Comparison of ENCODE assay signal across 1 cellular context in genomic region chr1:20486457-20487235, GRCh38.
TF ChIP-seq lines count a peak whose summit lies in the region.

No MANE protein-coding gene starts in this region.

TF ChIP-seq in HEK293, 187 proteins besides CTCF, POLR2A, EP300 and RAD21 (continued from another document):
- TF ChIP-seq ZNF239 (tag by site-specific recombination; IDR thresholded peaks at IDR 0.05) (no peak), FEZF1 (tag by site-specific recombination; IDR thresholded peaks at IDR 0.05) (no peak), ZNF404 (tag by site-specific recombination; IDR thresholded peaks at IDR 0.05) (no peak), ZNF416 (tag by site-specific recombination; IDR thresholded peaks at IDR 0.05) (no peak), ZNF670 (tag by site-specific recombination; IDR thresholded peaks at IDR 0.05; ENCODE audit: low read depth) (no peak), ZNF792 (tag by site-specific recombination; IDR thresholded peaks at IDR 0.05) (no peak), ZFP37 (tag by site-specific recombination; IDR thresholded peaks at IDR 0.05) (no peak), ZNF664 (tag by site-specific recombination; IDR thresholded peaks at IDR 0.05) (no peak), ZNF704 (tag by site-specific recombination; IDR thresholded peaks at IDR 0.05) (no peak), ZNF280D (tag by site-specific recombination; IDR thresholded peaks at IDR 0.05) (no peak), PRDM6 (tag by site-specific recombination; IDR thresholded peaks at IDR 0.05) (no peak), ZNF211 (tag by site-specific recombination; IDR thresholded peaks at IDR 0.05; ENCODE audit: low read depth) (no peak), TSHZ1 (tag by site-specific recombination; IDR thresholded peaks at IDR 0.05; ENCODE audit: borderline replicate concordance) (0 out of 2 replicates have a peak, but pooled peaks have one; percentile 11), ZNF791 (tag by site-specific recombination; IDR thresholded peaks at IDR 0.05) (no peak), AEBP2 (tag by site-specific recombination; IDR thresholded peaks at IDR 0.05; ENCODE audit: borderline replicate concordance) (no peak), ZNF2 (tag by site-specific recombination; IDR thresholded peaks at IDR 0.05) (0 out of 2 replicates have a peak, but pooled peaks have one; percentile 27), ZBTB20 (tag by site-specific recombination; IDR thresholded peaks at IDR 0.05) (peak; percentile 65; the same call in 1 of the 2 replicates), ZNF423 (tag by site-specific recombination; IDR thresholded peaks at IDR 0.05) (0 out of 2 replicates have a peak, but pooled peaks have one; percentile 22), ZFP41 (tag by site-specific recombination; IDR thresholded peaks at IDR 0.05; ENCODE audit: borderline replicate concordance) (no peak), KLF10 (tag by site-specific recombination; IDR thresholded peaks at IDR 0.05) (0 out of 2 replicates have a peak, but pooled peaks have one; percentile 22), SP7 (tag by site-specific recombination; IDR thresholded peaks at IDR 0.05) (peak; percentile 45), OVOL3 (tag by site-specific recombination; IDR thresholded peaks at IDR 0.05) (no peak), ZBTB44 (tag by site-specific recombination; IDR thresholded peaks at IDR 0.05) (no peak), ZNF18 (tag by site-specific recombination; IDR thresholded peaks at IDR 0.05) (0 out of 2 replicates have a peak, but pooled peaks have one; percentile 29), ZBTB11 (tag by site-specific recombination; conservative IDR thresholded peaks at IDR 0.05; ENCODE audit: low read depth) (peak; percentile 6), ZNF114 (tag by site-specific recombination; IDR thresholded peaks at IDR 0.05) (no peak), ZFHX2 (tag by site-specific recombination; conservative IDR thresholded peaks at IDR 0.05) (peak; percentile 84), ZNF394 (tag by site-specific recombination; IDR thresholded peaks at IDR 0.05; ENCODE audit: borderline replicate concordance) (no peak), ZNF621 (tag by site-specific recombination; IDR thresholded peaks at IDR 0.05) (no peak), ZNF701 (tag by site-specific recombination; IDR thresholded peaks at IDR 0.05) (no peak), EGR2 (tag by site-specific recombination; IDR thresholded peaks at IDR 0.05; ENCODE audit: low read depth) (peak; percentile 79), ZNF223 (tag by site-specific recombination; IDR thresholded peaks at IDR 0.05) (no peak), KLF8 (tag by site-specific recombination; IDR thresholded peaks at IDR 0.05) (peak; percentile 42; the same call in 1 of the 2 replicates), ZNF549 (tag by site-specific recombination; IDR thresholded peaks at IDR 0.05) (no peak), ZNF121 (tag by site-specific recombination; IDR thresholded peaks at IDR 0.05) (no peak), ZSCAN18 (tag by site-specific recombination; IDR thresholded peaks at IDR 0.05) (no peak), ZNF221 (tag by site-specific recombination; IDR thresholded peaks at IDR 0.05; ENCODE audit: borderline replicate concordance) (0 out of 2 replicates have a peak, but pooled peaks have one; percentile 46)
